8 cellular contexts compared by ENCODE assay signal in genomic region chr5:98771389-98772109, GRCh38. TPM values are rescaled to one million over a fixed set of nuclear protein-coding genes. Genes with fewer than 3 reads are reported as not detected.
DNase-seq lines count a peak whose midpoint lies in the region; ATAC-seq and TF ChIP-seq lines count a peak whose summit lies in the region.

No MANE protein-coding gene starts in this region.

- H3K4me3 ChIP-seq in iPS-15b (ENCODE audit: low read depth, low read length) (peak overlapping the region; percentile 78), sigmoid colon (peak overlapping the region; percentile 54 to 64 (median 62))

- H3K36me3 ChIP-seq in iPS-15b (ENCODE audit: control insufficient read depth, insufficient read depth, low read length) = no peaks in the 10 kb centered on the region
- H3K36me3 ChIP-seq in sigmoid colon = no peaks in the 10 kb centered on the region

- peak overlapping the region; percentile 79 to 97 (median 92) for H3K27ac ChIP-seq in sigmoid colon

- H3K4me1 ChIP-seq in iPS-15b (ENCODE audit: control insufficient read depth, insufficient read depth, low read length) = peaks cover 11% of the 10 kb centered on the region
- peaks cover 0 to 50% (median 34%) of the 10 kb centered on the region in 4 donors for H3K4me1 ChIP-seq in sigmoid colon

- TF ChIP-seq EP300 in sigmoid colon (IDR thresholded peaks at IDR 0.05) = no peak

- H3K9ac ChIP-seq in iPS-15b (ENCODE audit: low read depth, low read length) = no peak overlapping the region

- peak in 1 of 2 donors; percentile 42 for TF ChIP-seq POLR2A in sigmoid colon (IDR thresholded peaks at IDR 0.05)

- TF ChIP-seq CTCF in sigmoid colon (IDR thresholded peaks at IDR 0.05) = peak; percentile 79 to 97 (median 93)

- intact Hi-C loops in sigmoid colon (cut with DNase I) = loop anchor here (5.0 kb wide), 2 partner anchors 156 to 1839 kb away; partner anchors contain the start of gene CHD1

- H3K9me3 ChIP-seq in iPS-15b (ENCODE audit: control insufficient read depth, insufficient read depth, low read length) = no peaks in the 10 kb centered on the region
- H3K9me3 ChIP-seq in sigmoid colon = no peaks in the 10 kb centered on the region

- ATAC-seq in GM18867 (IDR thresholded peaks at IDR 0.05; ENCODE audit: unreplicated experiment) = peak; percentile 15
- no peak for ATAC-seq in GM19467 (IDR thresholded peaks at IDR 0.05; ENCODE audit: unreplicated experiment)

- DNase-seq in Ammon's horn (ENCODE audit: low spot score) (peak; percentile 92), NCI-H128 (lab: John Stamatoyannopoulos, UW; ENCODE audit: unreplicated experiment) (peak; percentile 47), SKM-1 treated with dmso at 0.1 percent for 144 hours (lab: John Stamatoyannopoulos, UW; ENCODE audit: unreplicated experiment) (peak; percentile 77), brain pericyte (ENCODE audit: low read depth, low spot score) (peak; percentile 81), sigmoid colon (peak; percentile 80)

- WGBS in sigmoid colon, 2 donors = 1 to 3% methylated on average over 18 of the region's 18 CpGs

- H3K27me3 ChIP-seq in iPS-15b (ENCODE audit: control insufficient read depth, insufficient read depth, low read length) (peaks cover 28% of the 10 kb centered on the region), sigmoid colon (no peaks in the 10 kb centered on the region)

RNA-seq across cellular contexts. Expression of gene RGMB, which starts 1.9 kb away (rescaled TPM):
- 10 to 100 TPM; 23.3 to 32.1 (median 25.0) TPM for total RNA-seq in sigmoid colon
- 10 to 100 TPM in 1 of 3 donors, 1 to 10 TPM in 2; 3.7 to 25.8 (median 6.0) TPM for polyA plus RNA-seq in sigmoid colon
